15 cellular contexts compared by ENCODE assay signal in genomic region chr2:190328748-190329147, GRCh38. TPM values are rescaled to one million over a fixed set of nuclear protein-coding genes. Genes with fewer than 3 reads are reported as not detected.
A peak's percentile ranks its signal among the peaks of the same experiment; 100 is the strongest.
DNase-seq lines count a peak whose midpoint lies in the region; ATAC-seq, FAIRE-seq and TF ChIP-seq lines count a peak whose summit lies in the region.
"Had no signal": no experiment of that assay in that cellular context is flagged by ENCODE, and none has a peak within 500 bp of the region (broad histone marks: within the 10 kb centered on the region; RNA-seq: fewer than 3 reads in every experiment).

No MANE protein-coding gene starts in this region.

- H3K27ac ChIP-seq in A549 (no peak overlapping the region), GM23248 (no peak overlapping the region), VCaP (no peak overlapping the region)
- H3K27ac ChIP-seq: uterus had no signal

- H4K20me1 ChIP-seq in GM23248 (ENCODE audit: insufficient read depth), result no peaks in the 10 kb centered on the region

- H3K36me3 ChIP-seq in GM23248 (ENCODE audit: low read depth), result no peaks in the 10 kb centered on the region
- H3K36me3 ChIP-seq: uterus had no signal

- no peaks in the 10 kb centered on the region for H3F3A ChIP-seq in GM23248 (ENCODE audit: insufficient read depth)

- TF ChIP-seq CTCF in A549 (IDR thresholded peaks at IDR 0.05) (peak; percentile 49), VCaP (conservative IDR thresholded peaks at IDR 0.05) (peak; percentile 57)

- no peak for FAIRE-seq in A549 (lab: Jason Lieb, UNC)
- FAIRE-seq in frontal cortex (lab: Jason Lieb, UNC), result peak; percentile 49

- TF ChIP-seq EP300 in A549 (IDR thresholded peaks at IDR 0.05), result no peak

- H3K4me2 ChIP-seq in A549 (no peak overlapping the region), GM23248 (ENCODE audit: unreplicated experiment) (no peak overlapping the region)

- no peak for TF ChIP-seq POLR2A in A549 (IDR thresholded peaks at IDR 0.05; ENCODE audit: low read length)

- in situ Hi-C loops in GM23248 (cut with MboI), result no loop called here

- H3K9me3 ChIP-seq in A549 (no peaks in the 10 kb centered on the region), GM23248 (ENCODE audit: low read depth) (no peaks in the 10 kb centered on the region)
- H3K9me3 ChIP-seq: uterus had no signal

- peaks cover 11% of the 10 kb centered on the region; the same call in 2 of the 3 replicates for H3K4me1 ChIP-seq in A549
- H3K4me1 ChIP-seq in GM23248 (ENCODE audit: insufficient read depth), result no peaks in the 10 kb centered on the region
- H3K4me1 ChIP-seq: uterus had no signal

- H3K9ac ChIP-seq in GM23248, result no peak overlapping the region

- no peak overlapping the region for H2AFZ ChIP-seq in GM23248

- ATAC-seq in A549 (peak; percentile 19 to 51; a peak in 2 of 6 replicates), GM21526 (IDR thresholded peaks at IDR 0.05; ENCODE audit: low FRiP score, unreplicated experiment) (no peak)
- ATAC-seq: Right ventricle myocardium inferior had no signal

- CTCF ChIA-PET in A549 (lab: Yijun Ruan, JAX), result interaction anchor here (0.6 to 1.9 kb wide), 7 partner anchors 9 to 184 kb away, joined by 3 to 5 read pairs (median 4); partner anchors contain the start of gene HIBCH

- DNase-seq in A549 (ENCODE audit: low read depth in 1 of 2, low spot score in 1 of 2), result peak in 1 of 2 experiments; percentile 29
- DNase-seq in GM23248, result peak; percentile 30
- no peak for DNase-seq in frontal cortex (ENCODE audit: low spot score in 2 of 2)
- DNase-seq in OCI-M2 (lab: John Stamatoyannopoulos, UW; ENCODE audit: unreplicated experiment), result no peak
- no peak for DNase-seq in NOMO-1 treated with DMSO at 0.1 percent for 48 hours (lab: John Stamatoyannopoulos, UW; ENCODE audit: unreplicated experiment)
- DNase-seq in NCI-H748 (lab: John Stamatoyannopoulos, UW; ENCODE audit: unreplicated experiment), result no peak
- DNase-seq: C1 segment of cervical spinal cord; erythroblast; islet precursor cell; nephron progenitor cell; stimulated activated CD4-positive, alpha-beta T cell treated with anti-CD3 and anti-CD28 coated beads, Interleukin-12 subunit alpha, Interleukin-12 subunit beta, amount 100 ng/mL, for 4 hours; uterus had no signal

- POLR2A ChIA-PET in A549 (lab: Yijun Ruan, JAX), result interaction anchor here (0.5 kb wide), 1 partner anchor 182 kb away, joined by 4 read pairs; no protein-coding TSS in a partner anchor

- no peaks in the 10 kb centered on the region for H3K9me2 ChIP-seq in GM23248 (ENCODE audit: insufficient read depth)

- H3K79me2 ChIP-seq in GM23248 (ENCODE audit: insufficient read depth), result no peaks in the 10 kb centered on the region

- no peaks in the 10 kb centered on the region for H3K27me3 ChIP-seq in GM23248 (replicated peaks; ENCODE audit: insufficient read depth)
- H3K27me3 ChIP-seq: uterus had no signal

- no peak overlapping the region for H3K4me3 ChIP-seq in A549
- H3K4me3 ChIP-seq in GM23248, result no peak overlapping the region
- H3K4me3 ChIP-seq: uterus had no signal

- TF ChIP-seq RAD21 in A549 (conservative IDR thresholded peaks at IDR 0.05 in 1 of 2, IDR thresholded peaks at IDR 0.05 in 1 of 2), result peak; percentile 48 to 63

- whole genome bisulfite sequencing in A549 (ENCODE audit: missing lambda C conversion rate), result 86% methylated on average over 1 of the region's 1 CpG
- WGBS in GM23248 (ENCODE audit: low coverage in 1 of 2, low lambda C conversion rate in 2 of 2, missing lambda C conversion rate in 2 of 2), 2 experiments, result 98 to 100% methylated on average over 1 of the region's 1 CpG

TF ChIP-seq in A549, 52 proteins besides CTCF, POLR2A, EP300 and RAD21:
- TF ChIP-seq TFCP2L1 (CRISPR knock-in tag; IDR thresholded peaks at IDR 0.05) (no peak), SREBF2 (IDR thresholded peaks at IDR 0.05) (no peak), ZC3H11A (IDR thresholded peaks at IDR 0.05) (no peak), HES2 (IDR thresholded peaks at IDR 0.05) (no peak), SMC3 (IDR thresholded peaks at IDR 0.05) (peak; percentile 49), MAZ (IDR thresholded peaks at IDR 0.05; ENCODE audit: borderline replicate concordance, low read depth, low read length) (no peak), PBX3 (IDR thresholded peaks at IDR 0.05) (no peak)

RNA-seq across cellular contexts. Expression of gene HIBCH, which starts 9.1 kb away (rescaled TPM):
- 17.6 and 26.9 TPM in 2 replicates for polyA plus RNA-seq in A549 (2011; rRNA removed)
- polyA plus RNA-seq in A549 (2012; cell fraction: cytosol; rRNA removed), result 6.0 and 7.2 TPM in 2 replicates
- 3.4 and 5.5 TPM in 2 replicates for polyA plus RNA-seq in A549 (2012; cell fraction: nucleus; rRNA removed)
- polyA plus RNA-seq in A549 (2017; fragmentation: RNase III; extraction: RNeasy Plus Mini Kit Qiagen cat#74134 plus additional on column Dnase treatment), result 21.8 to 21.9 TPM (median 21.8 TPM) in 3 replicates
- 10.5 and 10.9 TPM in 2 replicates for polyA minus RNA-seq in A549 (2011; rRNA and poly(A)+ RNA removed)
- 10.4 and 12.0 TPM in 2 replicates for total RNA-seq in GM23248 (2014; rRNA removed; shearing (Covaris generic))
- polyA plus RNA-seq in GM23248 (2016; fragmentation: Nextera tagmentation; extraction: Ambion mirVana), result 28.9 and 29.0 TPM in 2 replicates
- 11.0 TPM for total RNA-seq in frontal cortex

RNA-seq across cellular contexts. Expression of gene INPP1, which starts 14.6 kb away (rescaled TPM):
- polyA plus RNA-seq in A549 (2011; rRNA removed) (12.8 and 14.6 TPM in 2 replicates), A549 (2017; fragmentation: RNase III; extraction: RNeasy Plus Mini Kit Qiagen cat#74134 plus additional on column Dnase treatment) (15.9 to 19.9 TPM (median 18.4 TPM) in 3 replicates), GM23248 (2016; fragmentation: Nextera tagmentation; extraction: Ambion mirVana) (28.7 and 29.6 TPM in 2 replicates)
- 4.5 and 7.8 TPM in 2 replicates for polyA plus RNA-seq in A549 (2012; cell fraction: cytosol; rRNA removed)
- 4.2 and 5.3 TPM in 2 replicates for polyA plus RNA-seq in A549 (2012; cell fraction: nucleus; rRNA removed)
- 5.3 and 8.2 TPM in 2 replicates for polyA minus RNA-seq in A549 (2011; rRNA and poly(A)+ RNA removed)
- 4.2 and 7.1 TPM in 2 replicates for total RNA-seq in GM23248 (2014; rRNA removed; shearing (Covaris generic))
- total RNA-seq in frontal cortex, result 11.0 TPM
